Comparison of ENCODE assay signal across 21 cellular contexts in the genomic region with DNA sequence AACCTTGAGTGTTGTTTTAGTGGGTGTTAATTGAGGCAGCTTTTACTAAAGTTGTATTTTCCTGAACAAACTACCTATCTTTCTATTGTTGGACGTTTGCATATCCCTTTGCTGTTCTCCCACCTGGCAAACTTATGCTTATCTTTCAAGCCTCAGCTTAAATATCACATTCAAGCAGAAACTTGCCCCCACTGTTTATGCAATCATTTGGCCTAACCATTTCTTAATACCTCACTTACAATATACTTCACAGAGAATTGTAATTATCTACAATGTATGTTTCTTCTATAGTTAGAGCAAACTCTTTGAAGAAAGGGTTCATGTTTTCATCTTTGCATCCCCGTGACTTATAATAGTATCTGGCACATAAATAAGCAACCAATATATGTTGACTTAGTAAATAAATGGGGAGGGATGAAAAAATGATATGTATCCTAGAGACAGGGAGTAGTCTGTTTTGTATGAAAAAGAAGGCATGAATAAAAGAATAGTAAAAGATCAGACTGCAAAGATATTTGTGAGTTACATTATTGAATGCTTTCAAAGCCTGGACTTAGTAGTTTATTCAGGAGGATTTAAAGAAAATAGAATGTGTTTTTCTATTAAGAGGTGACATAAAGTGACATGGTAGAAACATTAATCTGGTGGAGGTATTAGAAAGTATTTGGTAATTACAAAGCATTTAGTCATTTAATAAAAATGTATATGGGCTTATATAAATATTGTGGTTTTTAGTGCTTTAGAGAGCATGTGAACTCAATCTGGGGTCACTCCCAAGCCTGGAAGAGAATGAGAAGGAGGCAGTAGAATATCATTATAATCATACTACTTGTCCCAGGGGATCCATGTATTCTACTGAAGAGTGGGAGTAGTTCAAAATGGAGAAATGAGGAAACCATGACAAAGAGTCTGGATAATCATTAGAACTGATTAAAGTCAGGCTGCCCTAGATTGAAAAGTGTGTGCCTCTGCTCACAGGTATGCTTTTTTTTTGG. TPM values are rescaled to one million over a fixed set of nuclear protein-coding genes. Genes with fewer than 3 reads are reported as not detected.
A peak's percentile ranks its signal among the peaks of the same experiment; 100 is the strongest.
DNase-seq lines count a peak whose midpoint lies in the region; ATAC-seq, FAIRE-seq and TF ChIP-seq lines count a peak whose summit lies in the region.
"Had no signal": no experiment of that assay in that cellular context is flagged by ENCODE, and none has a peak within 500 bp of the region (broad histone marks: within the 10 kb centered on the region; RNA-seq: fewer than 3 reads in every experiment).

No MANE protein-coding gene starts in this region.

- no peak overlapping the region for H3K4me3 ChIP-seq in A549
- peak overlapping the region; percentile 48 for H3K4me3 ChIP-seq in astrocyte (ENCODE audit: insufficient read depth, low read depth, low read length)
- no peak overlapping the region for H3K4me3 ChIP-seq in fibroblast of the aortic adventitia (ENCODE audit: low read depth, low read length)
- no peak overlapping the region for H3K4me3 ChIP-seq in pancreas
- H3K4me3 ChIP-seq: body of pancreas, testis had no signal

- WGBS in A549 (ENCODE audit: missing lambda C conversion rate) = 33% methylated on average over 2 of the region's 2 CpGs
- WGBS in pancreas, 2 donors = 47 to 50% methylated on average over 2 of the region's 2 CpGs

- H3K27ac Mint-ChIP-seq in HFFc6 (no peak overlapping the region), astrocyte (ENCODE audit: unreplicated experiment) (no peak overlapping the region)
- H3K27ac Mint-ChIP-seq: activated CD8-positive, alpha-beta memory T cell treated with anti-CD3 and anti-CD28 coated beads, Interleukin-2, amount 10 ng/mL, durations not matched to agents 7 days and 5 days; T-helper 2 cell treated with Interferon-gamma antibody and Interleukin-4, amounts not matched to agents 5 μg/mL and 100 μg/mL, for 36 hours had no signal

- peaks cover 23% of the 10 kb centered on the region for H3K79me2 ChIP-seq in astrocyte (ENCODE audit: insufficient read depth, low read length)

- no peak for TF ChIP-seq POLR2A in A549 (IDR thresholded peaks at IDR 0.05; ENCODE audit: low read length)

- H3K4me1 Mint-ChIP-seq in HFFc6 (ENCODE audit: low read depth) = peaks cover 12% of the 10 kb centered on the region
- peaks cover 44% of the 10 kb centered on the region for H3K4me1 Mint-ChIP-seq in astrocyte (ENCODE audit: low read depth, unreplicated experiment)
- H3K4me1 Mint-ChIP-seq: activated CD8-positive, alpha-beta memory T cell treated with anti-CD3 and anti-CD28 coated beads, Interleukin-2, amount 10 ng/mL, durations not matched to agents 7 days and 5 days had no signal

- TF ChIP-seq EP300 in A549 (IDR thresholded peaks at IDR 0.05) = no peak

- no peak overlapping the region for H3K4me3 Mint-ChIP-seq in HFFc6
- no peak overlapping the region for H3K4me3 Mint-ChIP-seq in astrocyte (ENCODE audit: unreplicated experiment)
- H3K4me3 Mint-ChIP-seq: activated CD8-positive, alpha-beta memory T cell treated with anti-CD3 and anti-CD28 coated beads, Interleukin-2, amount 10 ng/mL, durations not matched to agents 7 days and 5 days; T-helper 2 cell treated with Interferon-gamma antibody and Interleukin-4, amounts not matched to agents 5 μg/mL and 100 μg/mL, for 36 hours had no signal

- H3K27me3 ChIP-seq in astrocyte (ENCODE audit: insufficient read depth, low read length) (no peaks in the 10 kb centered on the region), pancreas (peaks cover 0 to 5% (median 0%) of the 10 kb centered on the region in 4 donors)
- H3K27me3 ChIP-seq: body of pancreas, testis had no signal

- FAIRE-seq in A549 (lab: Jason Lieb, UNC) (peak; percentile 91), astrocyte (lab: Jason Lieb, UNC) (peak; percentile 71), pancreas (lab: Jason Lieb, UNC) (no peak)
- FAIRE-seq: GM18507 had no signal

- H3K4me1 ChIP-seq in A549 (peaks cover 66% of the 10 kb centered on the region), astrocyte (ENCODE audit: insufficient read depth, low read length) (peaks cover 43% of the 10 kb centered on the region), pancreas (no peaks in the 10 kb centered on the region)
- H3K4me1 ChIP-seq: body of pancreas, testis had no signal

- H3K4me2 ChIP-seq in A549 (peak overlapping the region; percentile 71), astrocyte (ENCODE audit: low read length) (peak overlapping the region; percentile 83)

- H3K36me3 Mint-ChIP-seq in HFFc6 (ENCODE audit: low read depth) (0 out of 2 replicates have a peak, but pooled peaks cover 1% of the 10 kb centered on the region), astrocyte (ENCODE audit: low read depth, unreplicated experiment) (no peaks in the 10 kb centered on the region)
- H3K36me3 Mint-ChIP-seq: activated CD8-positive, alpha-beta memory T cell treated with anti-CD3 and anti-CD28 coated beads, Interleukin-2, amount 10 ng/mL, durations not matched to agents 7 days and 5 days had no signal

- H2AFZ ChIP-seq in astrocyte (ENCODE audit: low read depth, low read length) = no peak overlapping the region

- peak overlapping the region; percentile 94 for H3K9ac ChIP-seq in astrocyte (ENCODE audit: low read length)

- no peaks in the 10 kb centered on the region for H3K36me3 ChIP-seq in astrocyte (ENCODE audit: insufficient read depth, low read length)
- H3K36me3 ChIP-seq in pancreas = no peaks in the 10 kb centered on the region

- no peaks in the 10 kb centered on the region for H4K20me1 ChIP-seq in astrocyte (ENCODE audit: insufficient read depth, low read length)

- DNase-seq in A549 (ENCODE audit: low read depth in 1 of 2, low spot score in 1 of 2) (no peak), HFFc6 (peak; percentile 43), astrocyte (ENCODE audit: low read depth) (peak; percentile 86), fibroblast of the aortic adventitia (ENCODE audit: low read depth) (peak; percentile 83), COLO829 (ENCODE audit: low spot score) (no peak), retina (no peak), pancreas (no peak)
- DNase-seq: activated CD4-positive, CD25-positive, alpha-beta regulatory T cell treated with anti-CD3 and anti-CD28 coated beads, Interleukin-2, amount 50 U/mL, for 72 hours; activated CD8-positive, alpha-beta memory T cell treated with anti-CD3 and anti-CD28 coated beads, Interleukin-2, amount 10 ng/mL, durations not matched to agents 7 days and 5 days; activated effector memory CD4-positive, alpha-beta T cell treated with anti-CD3 and anti-CD28 coated beads, Interleukin-2, amount 50 U/mL, for 16 hours; body of pancreas; effector memory CD4-positive, alpha-beta T cell; Kasumi-1; left colon; NCI-H187; NCI-H69; testis had no signal

- ATAC-seq in A549 (no peak), HG03095 (IDR thresholded peaks at IDR 0.05; ENCODE audit: unreplicated experiment) (no peak), pancreas (no peak)
- ATAC-seq: activated CD8-positive, alpha-beta memory T cell treated with anti-CD3 and anti-CD28 coated beads, Interleukin-2, amount 10 ng/mL, durations not matched to agents 7 days and 5 days; body of pancreas; left colon had no signal

- TF ChIP-seq CTCF in A549 (IDR thresholded peaks at IDR 0.05) = no peak
- no peak for TF ChIP-seq CTCF in HFFc6 (IDR thresholded peaks at IDR 0.05)
- TF ChIP-seq CTCF in astrocyte (IDR thresholded peaks at IDR 0.05; ENCODE audit: insufficient read depth, low read depth, low read length) = no peak
- no peak for TF ChIP-seq CTCF in fibroblast of the aortic adventitia (IDR thresholded peaks at IDR 0.05; ENCODE audit: insufficient read depth, low read length)
- TF ChIP-seq CTCF in pancreas (IDR thresholded peaks at IDR 0.05) = no peak

- no peak for TF ChIP-seq RAD21 in A549 (conservative IDR thresholded peaks at IDR 0.05 in 1 of 2, IDR thresholded peaks at IDR 0.05 in 1 of 2)

- H3K27ac ChIP-seq in A549 (peak overlapping the region; percentile 96 to 97), astrocyte (ENCODE audit: low read depth, low read length) (peak overlapping the region; percentile 100), pancreas (no peak overlapping the region)
- H3K27ac ChIP-seq: body of pancreas, RWPE1, testis had no signal

- POLR2A ChIA-PET in A549 (lab: Yijun Ruan, JAX) = interaction anchor here (2.6 kb wide), 1 partner anchor 59 kb away, joined by 25 read pairs; a partner anchor contains a TSS

- intact Hi-C loops in pancreas (cut with DNase I) = no loop called here

- H3K9me3 ChIP-seq in A549 = no peaks in the 10 kb centered on the region
- no peaks in the 10 kb centered on the region for H3K9me3 ChIP-seq in astrocyte (ENCODE audit: insufficient read depth, low read depth, low read length)
- no peaks in the 10 kb centered on the region for H3K9me3 ChIP-seq in pancreas
- H3K9me3 ChIP-seq: body of pancreas, testis had no signal

- CTCF ChIA-PET in A549 (lab: Yijun Ruan, JAX) = interaction anchor here (1.0 to 1.7 kb wide), 6 partner anchors 16 to 359 kb away, joined by 3 to 7 read pairs (median 3); a partner anchor contains a TSS

- H3K27me3 Mint-ChIP-seq in HFFc6 (ENCODE audit: insufficient read depth) (peaks cover 2% of the 10 kb centered on the region; the same call in 1 of the 2 replicates), astrocyte (ENCODE audit: low read depth, unreplicated experiment) (no peaks in the 10 kb centered on the region)
- H3K27me3 Mint-ChIP-seq: activated CD8-positive, alpha-beta memory T cell treated with anti-CD3 and anti-CD28 coated beads, Interleukin-2, amount 10 ng/mL, durations not matched to agents 7 days and 5 days had no signal

- H3K9me3 Mint-ChIP-seq in HFFc6 (no peaks in the 10 kb centered on the region), astrocyte (ENCODE audit: unreplicated experiment) (no peaks in the 10 kb centered on the region)
- H3K9me3 Mint-ChIP-seq: T-helper 2 cell treated with Interferon-gamma antibody and Interleukin-4, amounts not matched to agents 5 μg/mL and 100 μg/mL, for 36 hours had no signal

RNA-seq across cellular contexts. Expression of a gene that starts 60.0 kb away (rescaled TPM):
- polyA plus RNA-seq in A549 (2011; rRNA removed) = 582 and 623 TPM in 2 replicates
- 93.1 and 105 TPM in 2 replicates for polyA plus RNA-seq in A549 (2012; cell fraction: cytosol; rRNA removed)
- 87.3 and 98.2 TPM in 2 replicates for polyA plus RNA-seq in A549 (2012; cell fraction: nucleus; rRNA removed)
- 266 to 276 TPM (median 272 TPM) in 3 replicates for polyA plus RNA-seq in A549 (2017; fragmentation: RNase III; extraction: RNeasy Plus Mini Kit Qiagen cat#74134 plus additional on column Dnase treatment)
- polyA minus RNA-seq in A549 (2011; rRNA and poly(A)+ RNA removed) = 413 and 418 TPM in 2 replicates
- 100 to 1,000 TPM; 199 to 436 (median 233) TPM for total RNA-seq in HFFc6 (2021; fragmentation: NEBNext Ultra II Directional; extraction: Animal tissue kit (Norgen Biotek cat#: 25700))
- total RNA-seq in astrocyte = 214 and 243 TPM in 2 replicates
- total RNA-seq in fibroblast of the aortic adventitia (ENCODE audit: low replicate concordance) = 124 and 370 TPM in 2 replicates
- 10 to 100 TPM in 2 of 6 donors, 1 to 10 TPM in 4; 4.5 to 12.9 (median 7.7) TPM for total RNA-seq in pancreas
- polyA plus RNA-seq in pancreas = 1 to 10 TPM; 2.2 to 4.6 TPM

Comparison
In these comparisons a context has a peak if more than half of its experiments do, and no peak if none do; other contexts are left out.
1. DNase-seq: peak in HFFc6 (single experiment), astrocyte (single experiment) and fibroblast of the aortic adventitia (single experiment); none in A549 (0 of 2), COLO829 (single experiment), retina (single experiment) and pancreas (0 of 6).
2. H3K27ac ChIP-seq: peak in A549 (2 of 2) and astrocyte (single experiment); none in pancreas (0 of 4).